8 cellular contexts compared by ENCODE assay signal in genomic region chr16:20904507-20905079, GRCh38. TPM values are rescaled to one million over a fixed set of nuclear protein-coding genes. Genes with fewer than 3 reads are reported as not detected.
A peak's percentile ranks its signal among the peaks of the same experiment; 100 is the strongest.
DNase-seq lines count a peak whose midpoint lies in the region; ATAC-seq and TF ChIP-seq lines count a peak whose summit lies in the region.

No MANE protein-coding gene starts in this region.

- H3K4me1 Mint-ChIP-seq in CD4-positive, alpha-beta T cell (ENCODE audit: low read depth) = peaks cover 69% of the 10 kb centered on the region

- peak overlapping the region; percentile 16 for H3K27ac ChIP-seq in CD4-positive, alpha-beta T cell (ENCODE audit: low read depth, low read length)
- H3K27ac ChIP-seq in WERI-Rb-1 = peak overlapping the region; percentile 22; the same call in 1 of the 2 replicates
- peak overlapping the region; percentile 95 to 99 (median 99) for H3K27ac ChIP-seq in gastroesophageal sphincter
- H3K27ac ChIP-seq in subcutaneous abdominal adipose tissue (ENCODE audit: low read depth, low read length) = peak overlapping the region; percentile 97

- peaks cover 24% of the 10 kb centered on the region for H3K36me3 ChIP-seq in WERI-Rb-1
- no peaks in the 10 kb centered on the region for H3K36me3 ChIP-seq in gastroesophageal sphincter
- H3K36me3 ChIP-seq in subcutaneous abdominal adipose tissue (ENCODE audit: control insufficient read depth in 5 of 5, insufficient read depth in 5 of 5, low read length in 5 of 5) = no peaks in the 10 kb centered on the region

- 14 to 26% methylated on average over 3 of the region's 3 CpGs for WGBS in gastroesophageal sphincter (ENCODE audit: low coverage in 1 of 2), 2 donors

- H3K9me3 Mint-ChIP-seq in CD4-positive, alpha-beta T cell = no peaks in the 10 kb centered on the region

- TF ChIP-seq CTCF in CD4-positive, alpha-beta T cell (IDR thresholded peaks at IDR 0.05) = no peak
- no peak for TF ChIP-seq CTCF in WERI-Rb-1 (IDR thresholded peaks at IDR 0.05; ENCODE audit: low read depth, low read length)
- TF ChIP-seq CTCF in gastroesophageal sphincter (IDR thresholded peaks at IDR 0.05) = no peak

- POLR2A ChIA-PET in CD4-positive, alpha-beta T cell (lab: Charles Lee) = interaction anchor here (0.7 kb wide), 1 partner anchor 30 kb away, joined by 3 read pairs; no protein-coding TSS in a partner anchor

- intact Hi-C loops in CD4-positive, alpha-beta T cell (cut with DNase I, micrococcal nuclease) = loop anchor here (5.0 to 10.0 kb wide), 4 partner anchors 97 to 1840 kb away; partner anchors contain the start of genes LDAF1 (in 2 of the 2), CCP110 (in 1 of the 2), COQ7 (in 1 of the 2) and ERI2 (in 1 of the 2)

- DNase-seq in CD4-positive, alpha-beta T cell = peak in 2 of 10 experiments; percentile 16 to 30
- DNase-seq in Jurkat, Clone E6-1 (ENCODE audit: low read depth, low spot score) = peak; percentile 84
- DNase-seq in WERI-Rb-1 = no peak
- DNase-seq in activated effector memory CD4-positive, alpha-beta T cell treated with Interleukin-2 at 50 U/mL for 16 hours = no peak

- H3K27ac Mint-ChIP-seq in CD4-positive, alpha-beta T cell = peak overlapping the region; percentile 95

- H3K36me3 Mint-ChIP-seq in CD4-positive, alpha-beta T cell (ENCODE audit: low read depth) = peaks cover 17% of the 10 kb centered on the region

- peak overlapping the region; percentile 61 for H3K4me3 Mint-ChIP-seq in CD4-positive, alpha-beta T cell

- no peak for TF ChIP-seq EP300 in gastroesophageal sphincter (IDR thresholded peaks at IDR 0.05)

- H3K4me1 ChIP-seq in gastroesophageal sphincter (peaks cover 19 to 68% (median 48%) of the 10 kb centered on the region in 3 donors), subcutaneous abdominal adipose tissue (ENCODE audit: control insufficient read depth in 5 of 5, insufficient read depth in 5 of 5, low read length in 5 of 5) (peaks cover 21 to 86% (median 78%) of the 10 kb centered on the region in 5 donors)

- ATAC-seq in CD4-positive, alpha-beta T cell (ENCODE audit: poor library complexity) = peak; percentile 14
- ATAC-seq in gastroesophageal sphincter (no peak), GM21825 (IDR thresholded peaks at IDR 0.05; ENCODE audit: unreplicated experiment) (no peak), esophagus mucosa (no peak)

- no peak overlapping the region for H3K4me3 ChIP-seq in Jurkat, Clone E6-1 (ENCODE audit: low read length)
- H3K4me3 ChIP-seq in WERI-Rb-1 (ENCODE audit: low read depth, low read length) (no peak overlapping the region), gastroesophageal sphincter (no peak overlapping the region), subcutaneous abdominal adipose tissue (ENCODE audit: low read depth in 1 of 5, low read length in 5 of 5) (peak overlapping the region in 1 of 5 donors; percentile 13)

- H3K9me3 ChIP-seq in CD4-positive, alpha-beta T cell (ENCODE audit: control insufficient read depth, low read length) = no peaks in the 10 kb centered on the region
- H3K9me3 ChIP-seq in WERI-Rb-1 (ENCODE audit: severe bottlenecking) (no peaks in the 10 kb centered on the region), gastroesophageal sphincter (no peaks in the 10 kb centered on the region), subcutaneous abdominal adipose tissue (ENCODE audit: control insufficient read depth in 5 of 5, low read length in 5 of 5) (no peaks in the 10 kb centered on the region)

- CTCF ChIA-PET in CD4-positive, alpha-beta T cell (lab: Charles Lee) = no interaction called here

- no peaks in the 10 kb centered on the region for H3K27me3 Mint-ChIP-seq in CD4-positive, alpha-beta T cell

- no peaks in the 10 kb centered on the region for H3K27me3 ChIP-seq in CD4-positive, alpha-beta T cell (ENCODE audit: control insufficient read depth, insufficient read depth, low read length)
- no peaks in the 10 kb centered on the region for H3K27me3 ChIP-seq in WERI-Rb-1 (ENCODE audit: insufficient read depth, low read depth, severe bottlenecking)
- no peaks in the 10 kb centered on the region for H3K27me3 ChIP-seq in gastroesophageal sphincter
- no peaks in the 10 kb centered on the region for H3K27me3 ChIP-seq in subcutaneous abdominal adipose tissue (ENCODE audit: control insufficient read depth in 5 of 5, insufficient read depth in 4 of 5, low read length in 5 of 5)

- peak overlapping the region in 4 of 5 donors; percentile 8 to 70 (median 56) for H3K9ac ChIP-seq in subcutaneous abdominal adipose tissue (ENCODE audit: low read length in 5 of 5)

- no peak for TF ChIP-seq POLR2A in gastroesophageal sphincter (IDR thresholded peaks at IDR 0.05)

RNA-seq across cellular contexts. Expression of gene LYRM1, which starts 4.0 kb away (rescaled TPM):
- 10 to 100 TPM; 13.3 to 14.0 TPM for total RNA-seq in CD4-positive, alpha-beta T cell
- polyA plus RNA-seq in Jurkat, Clone E6-1 (2012; ENCODE audit: insufficient read depth, insufficient read length) = 29.9 TPM
- total RNA-seq in gastroesophageal sphincter = 10 to 100 TPM; 54.3 to 88.7 (median 58.7) TPM
- total RNA-seq in esophagus mucosa = 15.1 TPM

RNA-seq across cellular contexts. Expression of gene DCUN1D3, which starts 4.4 kb away (rescaled TPM):
- 1 to 10 TPM; 1.9 TPM for total RNA-seq in CD4-positive, alpha-beta T cell
- 2.1 TPM for polyA plus RNA-seq in Jurkat, Clone E6-1 (2012; ENCODE audit: insufficient read depth, insufficient read length)
- total RNA-seq in gastroesophageal sphincter (10 to 100 TPM; 28.6 to 35.7 (median 33.5) TPM), esophagus mucosa (17.1 TPM)

Comparison
In these comparisons a context has a peak if more than half of its experiments do, and no peak if none do; other contexts are left out.
1. H3K27ac ChIP-seq: peak in every context shown above with its lines; median percentile 99 in gastroesophageal sphincter; 97 in subcutaneous abdominal adipose tissue; 22 in WERI-Rb-1; 16 in CD4-positive, alpha-beta T cell.